20 cellular contexts compared by ENCODE assay signal in genomic region chr2:219812672-219813071, GRCh38.
"Had no signal": no experiment of that assay in that cellular context is flagged by ENCODE, and none has a peak within 500 bp of the region (broad histone marks: within the 10 kb centered on the region; RNA-seq: fewer than 3 reads in every experiment).

No MANE protein-coding gene starts in this region.

- H3K4me1 Mint-ChIP-seq: endodermal cell, mesothelial cell of epicardium had no signal

- DNase-seq: cerebellar nuclear complex; colonic mucosa; cortex of kidney; effector CD8-positive, alpha-beta T cell; effector memory CD8-positive, alpha-beta T cell; endodermal cell; erythroblast; foreskin keratinocyte; heart left ventricle; hypothalamus; left cardiac atrium; left lung; left ventricle myocardium superior; lower lobe of right lung; mesenchymal stem cell; mucosa of descending colon had no signal

- H3K27me3 Mint-ChIP-seq: dendritic cell treated with granulocyte-macrophage colony-stimulating factor and Interleukin-4, amounts not matched to agents 40 ng/mL and 50 ng/mL, for 4 days had no signal

- H3K4me3 Mint-ChIP-seq: dendritic cell treated with granulocyte-macrophage colony-stimulating factor and Interleukin-4, amounts not matched to agents 40 ng/mL and 50 ng/mL, for 4 days; effector memory CD8-positive, alpha-beta T cell; endodermal cell; mesothelial cell of epicardium had no signal

- ATAC-seq: effector memory CD8-positive, alpha-beta T cell; esophagus mucosa; foreskin keratinocyte; gastroesophageal sphincter; heart left ventricle; left cardiac atrium; left lung; left ventricle myocardium superior; lower lobe of right lung; mucosa of descending colon had no signal

- H3K27ac Mint-ChIP-seq: dendritic cell treated with granulocyte-macrophage colony-stimulating factor and Interleukin-4, amounts not matched to agents 40 ng/mL and 50 ng/mL, for 4 days; effector memory CD8-positive, alpha-beta T cell; endodermal cell; mesothelial cell of epicardium had no signal
